8 cellular contexts compared by ENCODE assay signal in genomic region chr5:1793966-1794895, GRCh38. TPM values are rescaled to one million over a fixed set of nuclear protein-coding genes. Genes with fewer than 3 reads are reported as not detected.
DNase-seq lines count a peak whose midpoint lies in the region; ATAC-seq, FAIRE-seq and TF ChIP-seq lines count a peak whose summit lies in the region.

No MANE protein-coding gene starts in this region.

- peak overlapping the region; percentile 55 to 87 for H3K27ac Mint-ChIP-seq in activated naive CD4-positive, alpha-beta T cell treated with anti-CD3 and anti-CD28 coated beads, Interleukin-2, amount 50 U/mL, for 72 hours

- DNase-seq in activated naive CD4-positive, alpha-beta T cell treated with anti-CD3 and anti-CD28 coated beads, Interleukin-2, amount 50 U/mL, for 72 hours (ENCODE audit: low spot score in 2 of 2) = peak in 1 of 2 donors; percentile 54
- no peak for DNase-seq in activated naive CD4-positive, alpha-beta T cell treated with anti-CD3 and anti-CD28 coated beads, Interleukin-2, amount 50 U/mL, for 16 hours
- DNase-seq in SJCRH30 (peak; percentile 64 to 71), fibroblast of lung (ENCODE audit: low read depth in 2 of 2) (peak; percentile 85 to 96), transverse colon (peak; percentile 38), pancreas (no peak)

- WGBS in transverse colon (ENCODE audit: low coverage in 1 of 2), 2 donors = 80 to 91% methylated on average over 12 to 33 of the region's 33 CpGs
- WGBS in pancreas, 2 donors = 85 to 91% methylated on average over 33 of the region's 33 CpGs

- H3K9me3 Mint-ChIP-seq in activated naive CD4-positive, alpha-beta T cell treated with anti-CD3 and anti-CD28 coated beads, Interleukin-2, amount 50 U/mL, for 72 hours = no peaks in the 10 kb centered on the region

- no peak for FAIRE-seq in pancreas (lab: Jason Lieb, UNC)

- TF ChIP-seq EP300 in transverse colon (IDR thresholded peaks at IDR 0.05; ENCODE audit: low read depth) = no peak

- H3K4me3 ChIP-seq in SJCRH30 = peak overlapping the region; percentile 36
- no peak overlapping the region for H3K4me3 ChIP-seq in fibroblast of lung (replicated peaks in 1 of 4; ENCODE audit: control extremely low read depth in 1 of 4, insufficient read depth in 1 of 4, low read depth in 3 of 4, low read length in 4 of 4)
- no peak overlapping the region for H3K4me3 ChIP-seq in transverse colon
- H3K4me3 ChIP-seq in pancreas = no peak overlapping the region

- H3K4me2 ChIP-seq in fibroblast of lung (ENCODE audit: extremely low read depth, insufficient read depth, low read length) = no peak overlapping the region

- peaks cover 22% of the 10 kb centered on the region for H3K79me2 ChIP-seq in fibroblast of lung (ENCODE audit: control insufficient read depth, insufficient read depth, low read length)

- H3K36me3 ChIP-seq in SJCRH30 (peaks cover 2% of the 10 kb centered on the region; the same call in 1 of the 2 replicates), fibroblast of lung (ENCODE audit: control insufficient read depth, insufficient read depth, low read length) (peaks cover 19% of the 10 kb centered on the region), transverse colon (peaks cover 0 to 10% (median 0%) of the 10 kb centered on the region in 4 donors), pancreas (peaks cover 0 to 8% (median 4%) of the 10 kb centered on the region in 3 donors)

- H3K4me1 ChIP-seq in SJCRH30 (peaks cover 14% of the 10 kb centered on the region), fibroblast of lung (ENCODE audit: control insufficient read depth, extremely low read depth, insufficient read depth, low read length) (peaks cover 23% of the 10 kb centered on the region), transverse colon (peaks cover 5 to 16% (median 8%) of the 10 kb centered on the region in 4 donors), pancreas (peaks cover 0 to 5% (median 5%) of the 10 kb centered on the region in 3 donors)

- no peak overlapping the region for H3K9ac ChIP-seq in fibroblast of lung (ENCODE audit: insufficient read depth, low read length)

- in situ Hi-C loops in transverse colon (cut with MboI; ENCODE audit: low pct_ligation_motif_present in 1 of 4, low pct_unique_long_range_greater_than_20kb in 1 of 4, low sequenced_read_pairs in 3 of 4) = no loop called here

- H3K27ac ChIP-seq in SJCRH30 = peak overlapping the region; percentile 64
- H3K27ac ChIP-seq in fibroblast of lung (ENCODE audit: insufficient read depth, low read length) = peak overlapping the region; percentile 9
- H3K27ac ChIP-seq in transverse colon = peak overlapping the region in 1 of 4 donors; percentile 69
- no peak overlapping the region for H3K27ac ChIP-seq in pancreas

- H3K9me3 ChIP-seq in SJCRH30 (replicated peaks) (no peaks in the 10 kb centered on the region), fibroblast of lung (ENCODE audit: control insufficient read depth, insufficient read depth, low read depth, low read length) (no peaks in the 10 kb centered on the region), transverse colon (no peaks in the 10 kb centered on the region), pancreas (no peaks in the 10 kb centered on the region)

- intact Hi-C loops in transverse colon (cut with DNase I; ENCODE audit: low total_unique reads) (loop anchor here (5.0 kb wide), 1 partner anchor 1312 kb away; no protein-coding TSS in a partner anchor), pancreas (cut with DNase I) (no loop called here)

- peaks cover 9% of the 10 kb centered on the region in 2 donors for H3K36me3 Mint-ChIP-seq in activated naive CD4-positive, alpha-beta T cell treated with anti-CD3 and anti-CD28 coated beads, Interleukin-2, amount 50 U/mL, for 72 hours

- ATAC-seq in activated naive CD4-positive, alpha-beta T cell treated with anti-CD3 and anti-CD28 coated beads, Interleukin-2, amount 50 U/mL, for 72 hours = no peak
- ATAC-seq in HG03159 (IDR thresholded peaks at IDR 0.05; ENCODE audit: unreplicated experiment) (no peak), GM19397 (IDR thresholded peaks at IDR 0.05; ENCODE audit: unreplicated experiment) (no peak), pancreas (no peak)

- no peak overlapping the region for H2AFZ ChIP-seq in fibroblast of lung (ENCODE audit: low read length)

- H3K27me3 ChIP-seq in SJCRH30 = no peaks in the 10 kb centered on the region
- no peaks in the 10 kb centered on the region for H3K27me3 ChIP-seq in fibroblast of lung (ENCODE audit: control insufficient read depth, insufficient read depth, low read length)
- H3K27me3 ChIP-seq in transverse colon = no peaks in the 10 kb centered on the region
- no peaks in the 10 kb centered on the region for H3K27me3 ChIP-seq in pancreas

- TF ChIP-seq CTCF in fibroblast of lung (conservative IDR thresholded peaks at IDR 0.05 in 1 of 2, IDR thresholded peaks at IDR 0.05 in 1 of 2; ENCODE audit: low read depth in 1 of 2, low read length in 2 of 2) (no peak), transverse colon (IDR thresholded peaks at IDR 0.05) (no peak), pancreas (IDR thresholded peaks at IDR 0.05) (no peak)

- no peaks in the 10 kb centered on the region for H4K20me1 ChIP-seq in fibroblast of lung (ENCODE audit: control insufficient read depth, extremely low read depth, insufficient read depth, low read length)

- TF ChIP-seq POLR2A in transverse colon (IDR thresholded peaks at IDR 0.05) = no peak

RNA-seq across cellular contexts. Expression of gene MRPL36, which starts 5.4 kb away (rescaled TPM):
- 10 to 100 TPM; 60.4 to 69.6 TPM for total RNA-seq in activated naive CD4-positive, alpha-beta T cell treated with anti-CD3 and anti-CD28 coated beads, Interleukin-2, amount 50 U/mL, for 72 hours
- 46.9 and 52.5 TPM in 2 replicates for total RNA-seq in SJCRH30 (2014; rRNA removed; shearing (Covaris generic))
- total RNA-seq in fibroblast of lung (47.9 and 58.0 TPM in 2 replicates), transverse colon (10 to 100 TPM; 26.7 to 37.4 (median 32.7) TPM), pancreas (10 to 100 TPM; 13.1 to 19.5 (median 15.3) TPM)
- polyA plus RNA-seq in fibroblast of lung (54.8 and 76.9 TPM in 2 replicates), pancreas (10 to 100 TPM; 21.9 to 48.0 TPM)
- polyA plus RNA-seq in fibroblast of lung (2012) = 88.0 and 126 TPM in 2 replicates
- polyA minus RNA-seq in fibroblast of lung (ENCODE audit: low replicate concordance) = 36.2 and 37.6 TPM in 2 replicates

RNA-seq across cellular contexts. Expression of gene NDUFS6, which starts 7.0 kb away (rescaled TPM):
- total RNA-seq in activated naive CD4-positive, alpha-beta T cell treated with anti-CD3 and anti-CD28 coated beads, Interleukin-2, amount 50 U/mL, for 72 hours = 10 to 100 TPM; 32.3 to 32.6 TPM
- 39.2 and 50.9 TPM in 2 replicates for total RNA-seq in SJCRH30 (2014; rRNA removed; shearing (Covaris generic))
- total RNA-seq in fibroblast of lung (21.8 and 31.8 TPM in 2 replicates), transverse colon (100 to 1,000 TPM in 1 of 4 donors, 10 to 100 TPM in 3; 36.4 to 133 (median 66.4) TPM), pancreas (10 to 100 TPM in 5 of 6 donors, 1 to 10 TPM in 1; 8.2 to 15.9 (median 13.4) TPM)
- polyA plus RNA-seq in fibroblast of lung (68.5 and 90.8 TPM in 2 replicates), pancreas (10 to 100 TPM; 24.9 to 41.9 TPM)
- 93.9 and 146 TPM in 2 replicates for polyA plus RNA-seq in fibroblast of lung (2012)
- 4.0 and 4.2 TPM in 2 replicates for polyA minus RNA-seq in fibroblast of lung (ENCODE audit: low replicate concordance)

Comparison
In these comparisons a context has a peak if more than half of its experiments do, and no peak if none do; other contexts are left out.
1. DNase-seq: peak in SJCRH30 (2 of 2), fibroblast of lung (2 of 2) and transverse colon (single experiment); none in activated naive CD4-positive, alpha-beta T cell treated with anti-CD3 and anti-CD28 coated beads, Interleukin-2, amount 50 U/mL, for 16 hours (single experiment) and pancreas (0 of 6).
2. H3K27ac ChIP-seq: peak in SJCRH30 (single experiment) and fibroblast of lung (single experiment); none in pancreas (0 of 4).